8 cellular contexts compared by ENCODE assay signal in genomic region chr17:3003401-3004149, GRCh38. TPM values are rescaled to one million over a fixed set of nuclear protein-coding genes. Genes with fewer than 3 reads are reported as not detected.
DNase-seq lines count a peak whose midpoint lies in the region; ATAC-seq and TF ChIP-seq lines count a peak whose summit lies in the region.
"Had no signal": no experiment of that assay in that cellular context is flagged by ENCODE, and none has a peak within 500 bp of the region (broad histone marks: within the 10 kb centered on the region; RNA-seq: fewer than 3 reads in every experiment).

No MANE protein-coding gene starts in this region.

- H3K27me3 ChIP-seq in HCT116 (ENCODE audit: insufficient read depth, low read length) = no peaks in the 10 kb centered on the region
- H3K27me3 ChIP-seq in SK-N-SH (ENCODE audit: insufficient read depth) = no peaks in the 10 kb centered on the region
- H3K27me3 ChIP-seq in left ventricle myocardium inferior (ENCODE audit: low read depth) = no peaks in the 10 kb centered on the region
- no peaks in the 10 kb centered on the region for H3K27me3 ChIP-seq in stomach
- H3K27me3 ChIP-seq in MG63 = no peaks in the 10 kb centered on the region

- intact Hi-C loops in HCT116 (cut with micrococcal nuclease) = no loop called here
- intact Hi-C loops in left ventricle myocardium inferior (cut with micrococcal nuclease) = no loop called here
- intact Hi-C loops in stomach (cut with DNase I; ENCODE audit: low total_unique reads) = no loop called here

- TF ChIP-seq POLR2A in HCT116 (IDR thresholded peaks at IDR 0.05; ENCODE audit: borderline replicate concordance, extremely low read depth, insufficient read depth, insufficient read length) (no peak), stomach (IDR thresholded peaks at IDR 0.05) (no peak)

- TF ChIP-seq RAD21 in HCT116 (IDR thresholded peaks at IDR 0.05; ENCODE audit: low read depth) (no peak), SK-N-SH (IDR thresholded peaks at IDR 0.05; ENCODE audit: low read length) (no peak)

- H4K20me1 ChIP-seq in HCT116 (ENCODE audit: insufficient read depth) (no peaks in the 10 kb centered on the region), SK-N-SH (ENCODE audit: insufficient read depth) (no peaks in the 10 kb centered on the region)

- H3K79me2 ChIP-seq in HCT116 (ENCODE audit: insufficient read depth, low read length) (peaks cover 13% of the 10 kb centered on the region; the same call in 1 of the 2 replicates), SK-N-SH (ENCODE audit: insufficient read depth) (peaks cover 8% of the 10 kb centered on the region; the same call in 1 of the 2 replicates)

- no TSS peak for BruUV-seq in HCT116 (replicated peaks; lab: Mats Ljungman, UMichigan)

- H3K9me2 ChIP-seq in HCT116 (ENCODE audit: insufficient read depth) (no peaks in the 10 kb centered on the region), SK-N-SH (no peaks in the 10 kb centered on the region)

- peak; percentile 42 for ATAC-seq in HCT116
- ATAC-seq in GM18909 (IDR thresholded peaks at IDR 0.05; ENCODE audit: poor library complexity, unreplicated experiment) = no peak

- H3F3A ChIP-seq in SK-N-SH (replicated peaks; ENCODE audit: insufficient read depth) = peaks cover 19% of the 10 kb centered on the region

- no peak; a peak in 1 of 4 replicates for TF ChIP-seq EP300 in SK-N-SH (IDR thresholded peaks at IDR 0.05; ENCODE audit: borderline replicate concordance in 1 of 2, low read depth in 1 of 2, low read length in 1 of 2)
- TF ChIP-seq EP300 in stomach (IDR thresholded peaks at IDR 0.05) = no peak

- 73% methylated on average over 21 of the region's 22 CpGs for WGBS in SK-N-SH (ENCODE audit: low lambda C conversion rate)
- WGBS in stomach, 5 donors = 49 to 75% (median 55%) methylated on average over 13 to 22 of the region's 22 CpGs

- no peak overlapping the region for H2AFZ ChIP-seq in HCT116 (ENCODE audit: low read depth, low read length, poor library complexity, severe bottlenecking)
- 0 out of 2 replicates have a peak overlapping the region, but pooled peaks have one; percentile 21 for H2AFZ ChIP-seq in SK-N-SH (ENCODE audit: low read depth)

- peaks cover 13 to 30% of the 10 kb centered on the region in 2 experiments; a peak in 3 of 4 replicates for H3K36me3 ChIP-seq in HCT116 (ENCODE audit: control insufficient read depth in 1 of 2, insufficient read depth in 2 of 2, low read length in 2 of 2)
- peaks cover 0 to 21% of the 10 kb centered on the region in 2 experiments for H3K36me3 ChIP-seq in SK-N-SH (replicated peaks in 1 of 2; ENCODE audit: control insufficient read depth in 1 of 2, insufficient read depth in 2 of 2, low read length in 1 of 2)
- peaks cover 5% of the 10 kb centered on the region for H3K36me3 ChIP-seq in left ventricle myocardium inferior
- peaks cover 20 to 44% (median 26%) of the 10 kb centered on the region in 4 donors for H3K36me3 ChIP-seq in stomach
- peaks cover 15% of the 10 kb centered on the region for H3K36me3 ChIP-seq in MG63

- CTCF ChIA-PET in HCT116 (lab: Charles Lee) (interaction anchor here (0.9 to 1.6 kb wide), 2 partner anchors 9 to 155 kb away, joined by 5 to 6 read pairs; no protein-coding TSS in a partner anchor), SK-N-SH (lab: Yijun Ruan, JAX) (interaction anchor here (0.7 to 15.8 kb wide), 13 partner anchors 9 to 217 kb away, joined by 3 to 238 read pairs (median 5); no protein-coding TSS in a partner anchor)

- H3K4me2 ChIP-seq in HCT116 (ENCODE audit: low read length) = peak overlapping the region; percentile 70
- peak overlapping the region; percentile 72; the same call in 1 of the 2 replicates for H3K4me2 ChIP-seq in SK-N-SH

- RAD21 ChIA-PET in HCT116 (lab: Charles Lee; ENCODE audit: low non-redundant PET in 1 of 2, low total read pairs in 2 of 2, uncharacterized antibody in 2 of 2, unreplicated experiment in 2 of 2) = interaction anchor here (0.6 to 1.4 kb wide), 3 partner anchors 12 to 152 kb away, joined by 3 to 6 read pairs (median 5); no protein-coding TSS in a partner anchor

- peak overlapping the region; percentile 44 for H3K27ac ChIP-seq in HCT116 (ENCODE audit: low read depth, low read length)
- peak overlapping the region; percentile 88 to 96 for H3K27ac ChIP-seq in SK-N-SH (ENCODE audit: low read depth in 2 of 2, low read length in 1 of 2)
- peak overlapping the region; percentile 92 for H3K27ac ChIP-seq in left ventricle myocardium inferior (replicated peaks)
- peak overlapping the region; percentile 87 to 94 (median 88) for H3K27ac ChIP-seq in stomach

- POLR2A ChIA-PET in HCT116 (lab: Charles Lee) (interaction anchor here (0.6 kb wide), 1 partner anchor 579 kb away, joined by 3 read pairs; no protein-coding TSS in a partner anchor), SK-N-SH (lab: Yijun Ruan, JAX) (interaction anchor here (0.9 to 2.5 kb wide), 14 partner anchors 20 to 159 kb away, joined by 3 to 15 read pairs (median 4); no protein-coding TSS in a partner anchor)

- peak overlapping the region in 1 of 2 experiments; percentile 9; a peak in 1 of 4 replicates for H3K4me3 ChIP-seq in HCT116 (replicated peaks in 1 of 2; ENCODE audit: low read depth in 1 of 2, low read length in 2 of 2)
- H3K4me3 ChIP-seq in SK-N-SH (ENCODE audit: low read depth in 2 of 2, low read length in 1 of 2) = no peak overlapping the region
- H3K4me3 ChIP-seq in left ventricle myocardium inferior = peak overlapping the region; percentile 53
- H3K4me3 ChIP-seq in stomach = peak overlapping the region in 3 of 4 donors; percentile 14 to 22 (median 17)
- no peak overlapping the region for H3K4me3 ChIP-seq in MG63

- no peak for TF ChIP-seq CTCF in HCT116 (IDR thresholded peaks at IDR 0.05 in 2 of 3, conservative IDR thresholded peaks at IDR 0.05 in 1 of 3; ENCODE audit: borderline replicate concordance in 1 of 3, insufficient read depth in 1 of 3, low read depth in 2 of 3, low read length in 2 of 3)
- no peak for TF ChIP-seq CTCF in SK-N-SH (IDR thresholded peaks at IDR 0.05)
- no peak for TF ChIP-seq CTCF in left ventricle myocardium inferior (IDR thresholded peaks at IDR 0.05; ENCODE audit: borderline replicate concordance)
- TF ChIP-seq CTCF in stomach (IDR thresholded peaks at IDR 0.05) = no peak

- H3K9me3 ChIP-seq in HCT116 (ENCODE audit: control insufficient read depth in 1 of 2, insufficient read depth in 1 of 2, low read depth in 1 of 2, low read length in 2 of 2) = no peaks in the 10 kb centered on the region
- no peaks in the 10 kb centered on the region for H3K9me3 ChIP-seq in SK-N-SH
- H3K9me3 ChIP-seq in left ventricle myocardium inferior (replicated peaks) = no peaks in the 10 kb centered on the region
- H3K9me3 ChIP-seq in stomach = no peaks in the 10 kb centered on the region
- no peaks in the 10 kb centered on the region for H3K9me3 ChIP-seq in MG63

- DNase-seq in HCT116 (ENCODE audit: low read depth, low spot score) (no peak), SK-N-SH (no peak), left ventricle myocardium inferior (peak; percentile 44), stomach (peak; percentile 41), MG63 (no peak)
- DNase-seq in NK-92 treated with Interleukin-12 subunit alpha and Interleukin-12 subunit beta, amount 100 ng/mL, for 24 hours (lab: John Stamatoyannopoulos, UW) = no peak

- H3K4me1 ChIP-seq in HCT116 (ENCODE audit: control insufficient read depth in 1 of 2, insufficient read depth in 2 of 2, low read length in 2 of 2) = peaks cover 10 to 23% of the 10 kb centered on the region in 2 experiments; a peak in 3 of 4 replicates
- peaks cover 39 to 42% of the 10 kb centered on the region in 2 experiments for H3K4me1 ChIP-seq in SK-N-SH (ENCODE audit: control insufficient read depth in 1 of 2, insufficient read depth in 2 of 2, low read depth in 1 of 2, low read length in 1 of 2)
- H3K4me1 ChIP-seq in left ventricle myocardium inferior = peaks cover 56% of the 10 kb centered on the region
- H3K4me1 ChIP-seq in stomach = peaks cover 34 to 44% (median 40%) of the 10 kb centered on the region in 4 donors

- peak overlapping the region; percentile 46 for H3K9ac ChIP-seq in HCT116 (ENCODE audit: low read length)
- peak overlapping the region; percentile 73 for H3K9ac ChIP-seq in SK-N-SH

TF ChIP-seq in HCT116, 20 proteins besides CTCF, POLR2A, EP300 and RAD21 (continues in another document):
- TF ChIP-seq EGR1 (IDR thresholded peaks at IDR 0.05; ENCODE audit: low read depth) (no peak), SRF (IDR thresholded peaks at IDR 0.05; ENCODE audit: low read depth) (no peak)

TF ChIP-seq in SK-N-SH, 30 proteins besides CTCF, POLR2A, EP300 and RAD21:
- TF ChIP-seq, protein P1, sequence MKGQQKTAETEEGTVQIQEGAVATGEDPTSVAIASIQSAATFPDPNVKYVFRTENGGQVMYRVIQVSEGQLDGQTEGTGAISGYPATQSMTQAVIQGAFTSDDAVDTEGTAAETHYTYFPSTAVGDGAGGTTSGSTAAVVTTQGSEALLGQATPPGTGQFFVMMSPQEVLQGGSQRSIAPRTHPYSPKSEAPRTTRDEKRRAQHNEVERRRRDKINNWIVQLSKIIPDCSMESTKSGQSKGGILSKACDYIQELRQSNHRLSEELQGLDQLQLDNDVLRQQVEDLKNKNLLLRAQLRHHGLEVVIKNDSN (IDR thresholded peaks at IDR 0.05; ENCODE audit: borderline replicate concordance, low read depth) = no peak
- 0 out of 2 replicates have a peak, but pooled peaks have one; percentile 6 for TF ChIP-seq GATA2 (CRISPR knock-in tag; IDR thresholded peaks at IDR 0.05)

RNA-seq across cellular contexts. Expression of gene OR1D5, which starts 59.8 kb away (rescaled TPM):
- total RNA-seq in HCT116 (2021; ENCODE audit: unreplicated experiment) (not detected), left ventricle myocardium inferior (not detected), stomach (not detected)
- not detected in 2 replicates for polyA plus RNA-seq in HCT116 (2012)
- polyA plus RNA-seq in SK-N-SH (2012; rRNA removed) (not detected in 2 replicates), stomach (not detected)
- polyA plus RNA-seq in SK-N-SH (2012; cell fraction: cytosol; rRNA removed) = not detected in 2 replicates
- polyA plus RNA-seq in SK-N-SH (2012; cell fraction: nucleus; rRNA removed) = not detected in 2 replicates
- not detected in 2 replicates for total RNA-seq in MG63 (2014; rRNA removed; shearing (Covaris generic); ENCODE audit: low replicate concordance)
- total RNA-seq: M059J had no signal

Comparison
In these comparisons a context has a peak if more than half of its experiments do, and no peak if none do; other contexts are left out.
1. DNase-seq: peak in left ventricle myocardium inferior (single experiment) and stomach (single experiment); none in HCT116 (single experiment), SK-N-SH (single experiment), MG63 (single experiment) and NK-92 treated with Interleukin-12 subunit alpha and Interleukin-12 subunit beta, amount 100 ng/mL, for 24 hours (single experiment).
2. H3K4me3 ChIP-seq: peak in left ventricle myocardium inferior (single experiment) and stomach (3 of 4); none in SK-N-SH (0 of 2) and MG63 (single experiment).
3. Peak in every context shown above with its lines, with median percentiles within 50 percentile points of each other: H3K27ac ChIP-seq.